22 cellular contexts compared by ENCODE assay signal in genomic region chr15:23415321-23415865, GRCh38. TPM values are rescaled to one million over a fixed set of nuclear protein-coding genes. Genes with fewer than 3 reads are reported as not detected.
"Had no signal": no experiment of that assay in that cellular context is flagged by ENCODE, and none has a peak within 500 bp of the region (broad histone marks: within the 10 kb centered on the region; RNA-seq: fewer than 3 reads in every experiment).

No MANE protein-coding gene starts in this region.

- H3K9me3 ChIP-seq: heart left ventricle, mucosa of descending colon, right atrium auricular region, suprapubic skin, thyroid gland had no signal

- ATAC-seq: esophagus mucosa; left lobe of liver; mucosa of descending colon; natural killer cell; stimulated activated naive CD8-positive, alpha-beta T cell treated with anti-CD3 and anti-CD28 coated beads, Interleukin-15, Interleukin-2, amounts not matched to agents 100 U/mL and 50 U/mL, for 24 hours had no signal

- H3K4me1 ChIP-seq: heart left ventricle, right atrium auricular region, suprapubic skin, thyroid gland had no signal

- FAIRE-seq: endometrium, frontal cortex, islet of Langerhans, small intestine had no signal

- H3K36me3 ChIP-seq: heart left ventricle, right atrium auricular region, suprapubic skin, thyroid gland had no signal

- H3K27ac ChIP-seq: heart left ventricle, right atrium auricular region, suprapubic skin, thyroid gland had no signal

- H3K4me3 ChIP-seq: heart left ventricle, mucosa of descending colon, right atrium auricular region, suprapubic skin, thyroid gland had no signal

- H3K27me3 ChIP-seq: heart left ventricle, right atrium auricular region, suprapubic skin, thyroid gland had no signal

- DNase-seq: effector memory CD4-positive, alpha-beta T cell; heart left ventricle; hypothalamus; mammary epithelial cell; mucosa of descending colon; natural killer cell; small intestine; stimulated activated CD4-positive, alpha-beta T cell treated with anti-CD3 and anti-CD28 coated beads, Interleukin-2, amount 100 ng/mL, for 48 hours; stimulated activated naive CD8-positive, alpha-beta T cell treated with anti-CD3 and anti-CD28 coated beads, Interleukin-15, Interleukin-2, amounts not matched to agents 100 U/mL and 50 U/mL, for 24 hours; thyroid gland had no signal

RNA-seq across cellular contexts. Expression of gene GOLGA6L2, which starts 31.6 kb away (rescaled TPM):
- total RNA-seq: esophagus mucosa, fibroblast of lung, frontal cortex, glomerular endothelial cell, heart left ventricle, left lobe of liver, lower leg skin, mammary epithelial cell, mucosa of descending colon, natural killer cell, neural crest cell, osteocyte, right atrium auricular region, suprapubic skin, thyroid gland had no signal
- polyA plus RNA-seq: fibroblast of lung, heart left ventricle, mammary epithelial cell, small intestine had no signal
